Comparison of ENCODE assay signal across 11 cellular contexts in genomic region chr12:69897744-69898143, GRCh38.
DNase-seq lines count a peak whose midpoint lies in the region; FAIRE-seq and TF ChIP-seq lines count a peak whose summit lies in the region.
"Had no signal": no experiment of that assay in that cellular context is flagged by ENCODE, and none has a peak within 500 bp of the region (broad histone marks: within the 10 kb centered on the region; RNA-seq: fewer than 3 reads in every experiment).

No MANE protein-coding gene starts in this region.

- no peaks in the 10 kb centered on the region for H4K20me1 ChIP-seq in osteoblast (ENCODE audit: insufficient read depth, low read length)

- H3K9me3 ChIP-seq in osteoblast (ENCODE audit: low read depth, low read length) = no peaks in the 10 kb centered on the region

- H3K4me3 ChIP-seq in fibroblast of the aortic adventitia (ENCODE audit: low read depth, low read length) (no peak overlapping the region), osteoblast (ENCODE audit: insufficient read depth, low read length) (no peak overlapping the region)

- no peaks in the 10 kb centered on the region for H3K79me2 ChIP-seq in osteoblast (ENCODE audit: insufficient read depth, low read length)

- peak; percentile 39 for DNase-seq in ELR (ENCODE audit: low read depth)
- DNase-seq in RCC 7860 (ENCODE audit: low spot score) = peak; percentile 37
- DNase-seq in fibroblast of the aortic adventitia (ENCODE audit: low read depth) = peak; percentile 73
- DNase-seq in osteoblast (ENCODE audit: insufficient read length, low spot score, missing footprints) = peak; percentile 6
- DNase-seq in NCI-H2227 (lab: John Stamatoyannopoulos, UW; ENCODE audit: unreplicated experiment) = no peak
- DNase-seq in NCI-H1436 (lab: John Stamatoyannopoulos, UW) = no peak
- DNase-seq in activated effector memory CD4-positive, alpha-beta T cell treated with anti-CD3 and anti-CD28 coated beads, Interleukin-2, amount 50 U/mL, for 16 hours = no peak
- no peak for DNase-seq in activated CD4-positive, alpha-beta T cell treated with anti-CD3 and anti-CD28 coated beads, Interleukin-2, amount 50 U/mL, for 1 hour
- DNase-seq: central memory CD4-positive, alpha-beta T cell; NCI-H1436 treated with DMSO at 0.1 percent for 48 hours had no signal

- no peak for FAIRE-seq in RCC 7860 (lab: Jason Lieb, UNC)

- no peaks in the 10 kb centered on the region for H3K27me3 ChIP-seq in osteoblast (ENCODE audit: insufficient read depth, low read length)

- no peak overlapping the region for H2AFZ ChIP-seq in osteoblast (ENCODE audit: low read length)

- no peak overlapping the region for H3K27ac ChIP-seq in osteoblast (ENCODE audit: low read depth, low read length)
- H3K27ac ChIP-seq: VCaP had no signal

- no peaks in the 10 kb centered on the region for H3K4me1 ChIP-seq in osteoblast (ENCODE audit: insufficient read depth, low read length)

- H3K36me3 ChIP-seq in osteoblast (ENCODE audit: insufficient read depth, low read length) = no peaks in the 10 kb centered on the region

- TF ChIP-seq CTCF in fibroblast of the aortic adventitia (IDR thresholded peaks at IDR 0.05; ENCODE audit: insufficient read depth, low read length) = no peak
- TF ChIP-seq CTCF in osteoblast (IDR thresholded peaks at IDR 0.05; ENCODE audit: extremely low read depth, low read depth, low read length) = no peak

- H3K4me2 ChIP-seq in osteoblast (ENCODE audit: insufficient read depth, low read length) = no peak overlapping the region

Comparison
In these comparisons a context has a peak if more than half of its experiments do, and no peak if none do; other contexts are left out.
1. DNase-seq: peak in ELR (single experiment), RCC 7860 (single experiment), fibroblast of the aortic adventitia (single experiment) and osteoblast (single experiment); none in NCI-H2227 (single experiment), NCI-H1436 (single experiment), activated effector memory CD4-positive, alpha-beta T cell treated with anti-CD3 and anti-CD28 coated beads, Interleukin-2, amount 50 U/mL, for 16 hours (single experiment) and activated CD4-positive, alpha-beta T cell treated with anti-CD3 and anti-CD28 coated beads, Interleukin-2, amount 50 U/mL, for 1 hour (single experiment).